ENCODE assay signal across 1 cellular context in the genomic region with DNA sequence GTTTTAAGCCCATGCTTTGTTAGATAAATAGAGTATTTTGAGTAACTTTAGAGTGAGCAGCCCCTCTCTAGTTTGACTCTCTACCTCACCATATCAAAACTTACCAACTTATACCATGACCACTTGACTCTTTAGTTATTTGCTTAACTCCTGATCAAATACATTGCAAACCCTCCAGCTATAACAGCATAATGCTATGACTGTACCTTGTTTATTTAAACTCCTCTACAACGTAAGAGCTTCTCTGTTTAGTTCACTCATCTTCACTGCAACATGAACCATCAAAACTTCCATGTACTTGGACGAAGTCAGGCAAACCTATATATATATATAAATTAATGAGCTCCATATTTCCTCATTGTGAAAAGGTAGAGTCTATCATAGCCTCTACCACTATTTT.
TF ChIP-seq lines count a peak whose summit lies in the region.

No MANE protein-coding gene starts in this region.

TF ChIP-seq in IMR-90, 13 proteins besides CTCF, POLR2A, EP300 and RAD21:
- TF ChIP-seq MAFK (IDR thresholded peaks at IDR 0.05; ENCODE audit: low read depth, low read length): no peak
TF ChIP-seq in IMR-90: peak in this region for 0.
